In the genomic region with DNA sequence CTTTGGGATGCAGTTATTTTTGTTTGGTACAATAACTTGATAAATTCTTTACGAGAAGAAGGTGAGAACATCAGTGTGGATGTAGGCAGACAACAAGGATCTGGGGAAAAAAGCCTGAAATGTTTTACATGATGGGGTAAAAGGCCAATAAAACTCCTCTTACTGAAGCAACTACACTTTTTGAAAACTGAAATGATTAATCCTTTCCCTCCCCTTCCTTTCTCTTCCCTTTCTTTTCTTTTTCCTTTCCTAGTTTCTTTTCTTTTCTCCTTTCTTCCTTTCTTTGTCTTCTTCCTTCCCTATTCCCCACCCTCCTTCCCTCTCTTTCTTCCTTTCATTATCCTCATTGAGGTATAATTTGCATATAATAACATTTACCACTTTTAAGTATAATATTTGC, we compare ENCODE assay signal across 10 cellular contexts. TPM values are rescaled to one million over a fixed set of nuclear protein-coding genes. Genes with fewer than 3 reads are reported as not detected.
"Had no signal": no experiment of that assay in that cellular context is flagged by ENCODE, and none has a peak within 500 bp of the region (broad histone marks: within the 10 kb centered on the region; RNA-seq: fewer than 3 reads in every experiment).

No MANE protein-coding gene starts in this region.

- H3K4me3 ChIP-seq: GM23248, HAP-1 had no signal

- H2AFZ ChIP-seq: GM23248 had no signal

- H3K36me3 ChIP-seq: HAP-1 had no signal

- H3K4me2 ChIP-seq: KMS-11 had no signal

- H3K27ac ChIP-seq: GM23248, KMS-11 had no signal

- H3K9me3 ChIP-seq: HAP-1 had no signal

- H3K9ac ChIP-seq: GM23248, KMS-11 had no signal

- ATAC-seq: HCT116 had no signal

- DNase-seq: GM23248, GOT3, H7, IMR-90, KBM-7 had no signal

- FAIRE-seq: HTR-8/SVneo had no signal

RNA-seq across cellular contexts. Expression of a gene that starts 24.6 kb away (rescaled TPM):
- total RNA-seq: GM23248, H4, H7, IMR-90 had no signal
- polyA plus RNA-seq: GM23248, IMR-90 had no signal
